Comparison of ENCODE assay signal across 10 cellular contexts in the genomic region with DNA sequence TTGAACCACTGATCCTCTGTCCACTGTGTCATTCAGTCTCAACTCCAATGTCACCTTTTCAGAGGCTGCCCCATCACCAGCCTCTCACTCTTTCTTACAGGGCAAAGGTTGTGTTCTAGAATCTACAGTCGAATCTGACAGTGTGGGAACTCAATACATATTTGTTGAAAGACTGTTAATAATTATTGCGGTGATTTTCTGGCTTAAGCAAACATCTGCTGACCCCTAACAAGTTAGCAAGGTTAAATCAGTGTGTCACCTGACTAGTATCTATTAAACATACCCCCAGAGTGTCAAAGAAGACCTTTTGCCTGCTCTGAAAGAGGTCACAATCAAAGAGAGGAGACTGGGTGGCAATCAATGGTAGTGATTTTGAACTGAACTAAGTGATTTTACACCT.
"Had no signal": no experiment of that assay in that cellular context is flagged by ENCODE, and none has a peak within 500 bp of the region (broad histone marks: within the 10 kb centered on the region; RNA-seq: fewer than 3 reads in every experiment).

No MANE protein-coding gene starts in this region.

- H3K36me3 ChIP-seq: HAP-1 had no signal

- H3K4me2 ChIP-seq: GM23338 had no signal

- DNase-seq: GM23248, GOT3, H7, H9, HCEC 1CT, HFFc6 had no signal

- H3K4me3 ChIP-seq: GM23248, GM23338, HAP-1 had no signal

- H3K9ac ChIP-seq: GM23248 had no signal

- FAIRE-seq: H1 had no signal

- H3K27ac ChIP-seq: GM23248 had no signal

- H2AFZ ChIP-seq: GM23248, GM23338 had no signal

- ATAC-seq: GM23338, HCT116 had no signal

- H3K9me3 ChIP-seq: HAP-1 had no signal

- H3K4me1 ChIP-seq: HAP-1 had no signal
